ENCODE assay signal across 15 cellular contexts in the genomic region with DNA sequence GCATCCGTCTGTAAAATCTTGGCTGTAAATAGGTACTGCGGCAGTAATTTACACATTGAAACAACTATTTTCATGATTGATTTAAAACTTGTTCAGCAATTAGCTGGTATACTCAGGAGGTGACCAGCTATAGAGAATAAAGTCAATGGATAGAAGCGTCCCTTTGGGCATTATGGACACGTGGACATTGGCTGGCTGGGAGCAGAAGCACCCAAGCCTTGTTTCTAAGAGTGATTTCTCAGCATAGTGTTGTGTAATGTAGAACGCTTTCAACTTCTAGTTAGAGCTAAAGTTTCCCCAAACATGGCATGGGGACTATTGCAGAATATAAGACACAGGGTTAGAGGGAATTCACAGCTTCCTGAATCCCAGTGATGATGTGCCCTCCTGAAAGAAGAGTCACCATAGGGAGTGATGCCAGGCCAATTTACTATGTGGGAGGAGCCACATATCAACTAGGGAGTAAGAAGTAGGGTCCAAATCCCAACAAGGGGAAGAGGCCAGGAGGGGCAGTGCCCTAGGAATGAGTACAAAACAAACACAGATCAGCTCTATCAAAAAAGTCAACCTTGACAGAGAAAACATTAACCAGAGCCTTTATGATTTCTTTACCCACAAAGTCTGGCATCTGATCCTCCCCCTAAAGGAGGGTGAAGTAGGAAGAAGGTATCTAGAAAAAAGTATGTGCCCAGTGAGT.
DNase-seq lines count a peak whose midpoint lies in the region; ATAC-seq and TF ChIP-seq lines count a peak whose summit lies in the region.
"Had no signal": no experiment of that assay in that cellular context is flagged by ENCODE, and none has a peak within 500 bp of the region (broad histone marks: within the 10 kb centered on the region; RNA-seq: fewer than 3 reads in every experiment).

No MANE protein-coding gene starts in this region.

- H3K9me3 ChIP-seq in right lobe of liver, result no peaks in the 10 kb centered on the region
- H3K9me3 ChIP-seq: BLaER1 treated with 17β-estradiol and CSF1 and Interleukin-3, amounts not matched to agents 10 nM and 100 nM had no signal

- no peak for TF ChIP-seq CTCF in coronary artery (IDR thresholded peaks at IDR 0.05)
- peak in 2 of 4 donors; percentile 15 to 21 for TF ChIP-seq CTCF in right lobe of liver (IDR thresholded peaks at IDR 0.05)

- H3K36me3 ChIP-seq in right lobe of liver, result no peaks in the 10 kb centered on the region
- H3K36me3 ChIP-seq: BLaER1 treated with 17β-estradiol and CSF1 and Interleukin-3, amounts not matched to agents 10 nM and 100 nM had no signal

- H3K27me3 ChIP-seq in right lobe of liver, result no peaks in the 10 kb centered on the region
- H3K27me3 ChIP-seq: BLaER1 treated with 17β-estradiol and CSF1 and Interleukin-3, amounts not matched to agents 10 nM and 100 nM had no signal

- intact Hi-C loops in left colon (cut with DNase I, micrococcal nuclease) (no loop called here), right lobe of liver (cut with DNase I) (no loop called here)

- H3K27ac ChIP-seq in coronary artery (no peak overlapping the region), right lobe of liver (peak overlapping the region; percentile 18 to 52 (median 41))
- H3K27ac ChIP-seq: BLaER1 treated with 17β-estradiol and CSF1 and Interleukin-3, amounts not matched to agents 10 nM and 100 nM had no signal

- TF ChIP-seq POLR2A in right lobe of liver (IDR thresholded peaks at IDR 0.05), result no peak

- peak; percentile 96 for ATAC-seq in left colon
- peak; percentile 74 to 88 (median 84) for ATAC-seq in right lobe of liver
- ATAC-seq in GM19035 (IDR thresholded peaks at IDR 0.05; ENCODE audit: unreplicated experiment), result no peak
- ATAC-seq: CD8-positive, alpha-beta T cell; HCT116 had no signal

- DNase-seq in Caki2 (ENCODE audit: low read depth), result peak; percentile 8
- peak; percentile 1 for DNase-seq in coronary artery (ENCODE audit: low spot score)
- DNase-seq in left colon, result peak; percentile 41 to 47
- DNase-seq in right lobe of liver, result peak in 2 of 3 donors; percentile 36 to 61
- no peak for DNase-seq in DMS153 (lab: John Stamatoyannopoulos, UW)
- DNase-seq in NK-92 (lab: John Stamatoyannopoulos, UW; ENCODE audit: unreplicated experiment), result no peak
- DNase-seq in stimulated activated CD4-positive, alpha-beta T cell treated with anti-CD3 and anti-CD28 coated beads, Interleukin-2, amount 100 ng/mL, for 24 hours, result no peak
- DNase-seq: 8988T; CD8-positive, alpha-beta T cell; GOT3; H7; KG1 had no signal

- in situ Hi-C loops in Caki2 (cut with HindIII; ENCODE audit: low pct_unique_long_range_greater_than_20kb, low sequenced_read_pairs), result no loop called here

- peaks cover 0 to 38% (median 17%) of the 10 kb centered on the region in 4 donors for H3K4me1 ChIP-seq in right lobe of liver

- H3K4me3 ChIP-seq in coronary artery (no peak overlapping the region), right lobe of liver (no peak overlapping the region)
- H3K4me3 ChIP-seq: BLaER1 treated with 17β-estradiol and CSF1 and Interleukin-3, amounts not matched to agents 10 nM and 100 nM had no signal

- WGBS in right lobe of liver (ENCODE audit: insufficient coverage, low coverage, low lambda C conversion rate, missing lambda C conversion rate), result 65% methylated on average over 5 of the region's 5 CpGs

Comparison
In these comparisons a context has a peak if more than half of its experiments do, and no peak if none do; other contexts are left out.
1. DNase-seq: peak in Caki2 (single experiment), coronary artery (single experiment), left colon (2 of 2) and right lobe of liver (2 of 3); none in DMS153 (single experiment), NK-92 (single experiment) and stimulated activated CD4-positive, alpha-beta T cell treated with anti-CD3 and anti-CD28 coated beads, Interleukin-2, amount 100 ng/mL, for 24 hours (0 of 2).
2. H3K27ac ChIP-seq: peak in right lobe of liver (3 of 3); none in coronary artery (0 of 2).